22 cellular contexts compared by ENCODE assay signal in genomic region chr5:78522476-78523105, GRCh38.
DNase-seq lines count a peak whose midpoint lies in the region; ATAC-seq, FAIRE-seq and TF ChIP-seq lines count a peak whose summit lies in the region.
"Had no signal": no experiment of that assay in that cellular context is flagged by ENCODE, and none has a peak within 500 bp of the region (broad histone marks: within the 10 kb centered on the region; RNA-seq: fewer than 3 reads in every experiment).

No MANE protein-coding gene starts in this region.

- peak; percentile 42 for ATAC-seq in left colon
- ATAC-seq: HepG2 had no signal

- H3K4me1 ChIP-seq in breast epithelium (peaks cover 0 to 8% of the 10 kb centered on the region in 2 donors), small intestine (ENCODE audit: control insufficient read depth in 2 of 2, insufficient read depth in 1 of 2, low read depth in 1 of 2, low read length in 1 of 2) (peaks cover 16 to 19% of the 10 kb centered on the region in 2 donors)

- WGBS in small intestine, 3 donors, result 21 to 54% (median 30%) methylated on average over 8 of the region's 8 CpGs

- no peak for FAIRE-seq in small intestine (lab: Jason Lieb, UNC)
- FAIRE-seq: HepG2, RCC 7860 had no signal

- CTCF ChIA-PET in MCF 10A (lab: Yijun Ruan, JAX), result interaction anchor here (0.6 kb wide), 2 partner anchors 15 to 791 kb away, joined by 3 to 4 read pairs; no protein-coding TSS in a partner anchor

- BruUV-seq in MCF 10A (replicated peaks; lab: Mats Ljungman, UMichigan), result no TSS peak

- H3K4me1 Mint-ChIP-seq in MCF 10A (ENCODE audit: insufficient read depth, unreplicated experiment), result peaks cover 65% of the 10 kb centered on the region
- peaks cover 69% of the 10 kb centered on the region for H3K4me1 Mint-ChIP-seq in dendritic cell treated with granulocyte-macrophage colony-stimulating factor and Interleukin-4, amounts not matched to agents 40 ng/mL and 50 ng/mL, for 4 days (ENCODE audit: low read depth)

- H3K27ac Mint-ChIP-seq in MCF 10A (ENCODE audit: low read depth, unreplicated experiment), result no peak overlapping the region
- H3K27ac Mint-ChIP-seq in dendritic cell treated with granulocyte-macrophage colony-stimulating factor and Interleukin-4, amounts not matched to agents 40 ng/mL and 50 ng/mL, for 4 days, result peak overlapping the region; percentile 69

- H3K9me3 Mint-ChIP-seq in MCF 10A (ENCODE audit: unreplicated experiment), result no peaks in the 10 kb centered on the region
- no peaks in the 10 kb centered on the region for H3K9me3 Mint-ChIP-seq in dendritic cell treated with granulocyte-macrophage colony-stimulating factor and Interleukin-4, amounts not matched to agents 40 ng/mL and 50 ng/mL, for 4 days
- H3K9me3 Mint-ChIP-seq: H9 had no signal

- H3K9me3 ChIP-seq in breast epithelium (no peaks in the 10 kb centered on the region), small intestine (ENCODE audit: control insufficient read depth, low read depth) (no peaks in the 10 kb centered on the region)
- H3K9me3 ChIP-seq: SJCRH30 had no signal

- H3K4me3 ChIP-seq in breast epithelium (no peak overlapping the region), small intestine (ENCODE audit: low read depth in 1 of 2, low read length in 2 of 2) (no peak overlapping the region)
- H3K4me3 ChIP-seq: SJCRH30 had no signal

- no peak for TF ChIP-seq CTCF in breast epithelium (IDR thresholded peaks at IDR 0.05)
- TF ChIP-seq CTCF in MCF 10A (IDR thresholded peaks at IDR 0.05; ENCODE audit: unreplicated experiment), result no peak

- no peaks in the 10 kb centered on the region for H3K27me3 Mint-ChIP-seq in MCF 10A (ENCODE audit: insufficient read depth, unreplicated experiment)
- H3K27me3 Mint-ChIP-seq in dendritic cell treated with granulocyte-macrophage colony-stimulating factor and Interleukin-4, amounts not matched to agents 40 ng/mL and 50 ng/mL, for 4 days, result no peaks in the 10 kb centered on the region

- H3K36me3 ChIP-seq in breast epithelium, result no peaks in the 10 kb centered on the region
- H3K36me3 ChIP-seq in small intestine (ENCODE audit: control insufficient read depth in 2 of 2, insufficient read depth in 2 of 2, low read length in 2 of 2), result peaks cover 0 to 2% of the 10 kb centered on the region in 2 donors

- no peak for DNase-seq in breast epithelium (ENCODE audit: low spot score in 2 of 2)
- DNase-seq in MCF 10A (ENCODE audit: unreplicated experiment), result no peak
- DNase-seq in left colon, result no peak
- DNase-seq in small intestine, result peak; percentile 60
- DNase-seq in activated CD4-positive, alpha-beta T cell treated with anti-CD3 and anti-CD28 coated beads for 48 hours, result no peak
- no peak for DNase-seq in activated CD4-positive, alpha-beta T cell treated with anti-CD3 and anti-CD28 coated beads, Interleukin-2, amount 50 U/mL, for 48 hours
- no peak for DNase-seq in AML-193 (lab: John Stamatoyannopoulos, UW)
- DNase-seq: 8988T, DMS79, H9, KBM-7, NCI-H1092, NCI-H1436, NCI-H1930, NCI-H526 treated with DMSO at 0.1 percent for 48 hours, OCI-M1, SJCRH30 had no signal

- H3K27me3 ChIP-seq in breast epithelium (no peaks in the 10 kb centered on the region), small intestine (ENCODE audit: control insufficient read depth in 2 of 2, insufficient read depth in 2 of 2, low read length in 2 of 2) (no peaks in the 10 kb centered on the region)
- H3K27me3 ChIP-seq: SJCRH30 had no signal

- intact Hi-C loops in breast epithelium (cut with DNase I; ENCODE audit: low total_unique reads) (no loop called here), MCF 10A (cut with micrococcal nuclease) (no loop called here), left colon (cut with DNase I, micrococcal nuclease) (no loop called here)
- intact Hi-C loops in dendritic cell treated with granulocyte-macrophage colony-stimulating factor and Interleukin-4, amounts not matched to agents 40 ng/mL and 50 ng/mL, for 4 days (cut with micrococcal nuclease), result no loop called here

- POLR2A ChIA-PET in MCF 10A (lab: Yijun Ruan, JAX), result no interaction called here

- peaks cover 21% of the 10 kb centered on the region for H3K36me3 Mint-ChIP-seq in MCF 10A (ENCODE audit: insufficient read depth, unreplicated experiment)
- peaks cover 31% of the 10 kb centered on the region for H3K36me3 Mint-ChIP-seq in dendritic cell treated with granulocyte-macrophage colony-stimulating factor and Interleukin-4, amounts not matched to agents 40 ng/mL and 50 ng/mL, for 4 days (ENCODE audit: low read depth)

- TF ChIP-seq POLR2A in breast epithelium (IDR thresholded peaks at IDR 0.05), result no peak

- H3K27ac ChIP-seq in breast epithelium, result peak overlapping the region; percentile 77 to 80
- H3K27ac ChIP-seq in small intestine (ENCODE audit: low read depth in 1 of 2, low read length in 1 of 2), result peak overlapping the region in 1 of 2 donors; percentile 13
- H3K27ac ChIP-seq: C4-2B, HL-60, SJCRH30 had no signal

- H3K4me3 Mint-ChIP-seq in MCF 10A (ENCODE audit: unreplicated experiment), result no peak overlapping the region
- no peak overlapping the region for H3K4me3 Mint-ChIP-seq in dendritic cell treated with granulocyte-macrophage colony-stimulating factor and Interleukin-4, amounts not matched to agents 40 ng/mL and 50 ng/mL, for 4 days
- H3K4me3 Mint-ChIP-seq: H9 had no signal
